In the genomic region with DNA sequence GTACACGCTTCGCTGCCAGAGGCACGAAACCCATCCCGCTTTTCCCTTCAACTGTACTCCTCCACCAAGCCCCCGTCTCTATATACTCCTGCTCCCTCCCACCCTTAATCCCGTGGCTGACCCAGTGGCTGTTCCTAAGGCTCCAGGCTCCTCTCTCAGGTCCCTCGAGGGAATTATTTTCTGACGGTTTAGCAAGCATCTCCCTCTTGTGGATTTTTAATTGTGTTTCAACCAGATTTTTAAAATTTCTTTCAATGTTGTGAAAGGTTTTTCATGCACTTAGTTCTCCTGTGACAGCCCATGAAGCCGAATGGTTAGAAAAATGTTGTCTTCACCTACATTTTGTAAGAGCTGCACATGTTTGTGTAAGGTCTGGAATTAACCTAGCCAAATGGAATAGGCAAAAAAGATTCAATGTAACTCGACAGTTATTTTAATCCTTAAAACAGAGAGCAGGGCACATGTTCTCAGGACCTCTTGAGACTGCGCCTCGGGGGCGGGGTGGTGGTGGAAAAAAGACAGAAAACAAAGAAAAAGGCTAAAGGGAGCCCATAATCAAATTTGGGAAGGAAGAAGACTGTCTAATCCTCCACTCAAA, we compare ENCODE assay signal across 8 cellular contexts. TPM values are rescaled to one million over a fixed set of nuclear protein-coding genes. Genes with fewer than 3 reads are reported as not detected.
DNase-seq lines count a peak whose midpoint lies in the region; TF ChIP-seq lines count a peak whose summit lies in the region.

No MANE protein-coding gene starts in this region.

- TF ChIP-seq CTCF in Loucy (conservative IDR thresholded peaks at IDR 0.05; ENCODE audit: low read length) (peak; percentile 60), WERI-Rb-1 (IDR thresholded peaks at IDR 0.05; ENCODE audit: low read depth, low read length) (no peak), foreskin fibroblast (IDR thresholded peaks at IDR 0.05; ENCODE audit: low read depth, low read length) (peak; percentile 35)

- peaks cover 4% of the 10 kb centered on the region for H3K36me3 Mint-ChIP-seq in activated naive CD4-positive, alpha-beta T cell treated with anti-CD3 and anti-CD28 coated beads for 36 hours (ENCODE audit: low read depth)

- H3K27ac ChIP-seq in WERI-Rb-1 (peak overlapping the region; percentile 5; the same call in 1 of the 2 replicates), trophoblast cell (ENCODE audit: low read depth, low read length) (no peak overlapping the region)

- CTCF ChIA-PET in activated naive CD4-positive, alpha-beta T cell treated with anti-CD3 and anti-CD28 coated beads for 36 hours (lab: Charles Lee), result interaction anchor here (0.6 kb wide), 1 partner anchor 36 kb away, joined by 3 read pairs; no protein-coding TSS in a partner anchor

- no peaks in the 10 kb centered on the region for H3K9me3 Mint-ChIP-seq in activated naive CD4-positive, alpha-beta T cell treated with anti-CD3 and anti-CD28 coated beads for 36 hours

- H3F3A ChIP-seq in Loucy (ENCODE audit: low read depth), result peaks cover 4% of the 10 kb centered on the region; the same call in 1 of the 2 replicates

- no peak overlapping the region for H3K18ac ChIP-seq in trophoblast cell (ENCODE audit: low read length)

- no peak for DNase-seq in activated naive CD4-positive, alpha-beta T cell treated with anti-CD3 and anti-CD28 coated beads for 36 hours
- DNase-seq in activated naive CD4-positive, alpha-beta T cell treated with anti-CD3 and anti-CD28 coated beads, Interleukin-2, amount 50 U/mL, for 16 hours, result no peak
- DNase-seq in WERI-Rb-1, result peak; percentile 81
- DNase-seq in foreskin fibroblast, result peak; percentile 71 to 87
- peak in 1 of 2 donors; percentile 86 for DNase-seq in trophoblast cell
- DNase-seq in cerebellar nuclear complex (lab: John Stamatoyannopoulos, UW), result no peak
- DNase-seq in 8988T, result no peak

- H3K4ac ChIP-seq in trophoblast cell (ENCODE audit: low read depth, low read length), result no peak overlapping the region

- H2BK5ac ChIP-seq in trophoblast cell (ENCODE audit: low read depth, low read length, poor library complexity), result no peak overlapping the region

- H2AFZ ChIP-seq in Loucy (ENCODE audit: low read length) (no peak overlapping the region), trophoblast cell (ENCODE audit: insufficient read depth, low read length, poor library complexity) (peak overlapping the region; percentile 65)

- H3K79me2 ChIP-seq in Loucy (ENCODE audit: insufficient read depth, low read length) (peaks cover 42% of the 10 kb centered on the region), trophoblast cell (ENCODE audit: control insufficient read depth, insufficient read depth, low read length, poor library complexity) (peaks cover 6% of the 10 kb centered on the region)

- no peak overlapping the region for H3K14ac ChIP-seq in trophoblast cell (ENCODE audit: low read length)

- H4K8ac ChIP-seq in trophoblast cell (ENCODE audit: low read depth, low read length), result peak overlapping the region; percentile 31

- no peaks in the 10 kb centered on the region for H3K27me3 Mint-ChIP-seq in activated naive CD4-positive, alpha-beta T cell treated with anti-CD3 and anti-CD28 coated beads for 36 hours (ENCODE audit: low read depth)

- H3K36me3 ChIP-seq in Loucy (ENCODE audit: insufficient read depth, low read length) (peaks cover 7% of the 10 kb centered on the region; the same call in 1 of the 2 replicates), WERI-Rb-1 (peaks cover 13% of the 10 kb centered on the region), trophoblast cell (ENCODE audit: control insufficient read depth in 1 of 2, insufficient read depth in 2 of 2, low read length in 2 of 2) (peaks cover under 1 to 5% of the 10 kb centered on the region in 2 experiments)

- peak overlapping the region; percentile 85 for H3K4me3 ChIP-seq in Loucy (ENCODE audit: low read length, poor library complexity, severe bottlenecking)
- peak overlapping the region; percentile 55 for H3K4me3 ChIP-seq in WERI-Rb-1 (ENCODE audit: low read depth, low read length)
- H3K4me3 ChIP-seq in foreskin fibroblast (ENCODE audit: low read depth in 1 of 2, low read length in 2 of 2), result peak overlapping the region; percentile 91 to 97
- peak overlapping the region; percentile 77 for H3K4me3 ChIP-seq in trophoblast cell (ENCODE audit: low read depth, low read length)

- no CpG with 5 or more reads among the region's 13 CpGs for WGBS in trophoblast cell (ENCODE audit: extremely low coverage, insufficient coverage, insufficient read length)

- peaks cover 7% of the 10 kb centered on the region for H3K79me1 ChIP-seq in trophoblast cell (ENCODE audit: low read length)

- H3K4me3 Mint-ChIP-seq in activated naive CD4-positive, alpha-beta T cell treated with anti-CD3 and anti-CD28 coated beads for 36 hours, result peak overlapping the region; percentile 89

- H4K20me1 ChIP-seq in Loucy (ENCODE audit: insufficient read depth, low read length, poor library complexity, severe bottlenecking), result peaks cover 14% of the 10 kb centered on the region

- no peak overlapping the region for H2BK12ac ChIP-seq in trophoblast cell (ENCODE audit: low read length)

- no peaks in the 10 kb centered on the region for H3K27me3 ChIP-seq in Loucy (ENCODE audit: insufficient read depth, low read length, poor library complexity, severe bottlenecking)
- H3K27me3 ChIP-seq in WERI-Rb-1 (ENCODE audit: insufficient read depth, low read depth, severe bottlenecking), result no peaks in the 10 kb centered on the region
- H3K27me3 ChIP-seq in trophoblast cell (ENCODE audit: insufficient read depth, low read length), result no peaks in the 10 kb centered on the region

- H3K27ac Mint-ChIP-seq in activated naive CD4-positive, alpha-beta T cell treated with anti-CD3 and anti-CD28 coated beads for 36 hours, result peak overlapping the region; percentile 74

- peaks cover 17% of the 10 kb centered on the region for H3K4me1 Mint-ChIP-seq in activated naive CD4-positive, alpha-beta T cell treated with anti-CD3 and anti-CD28 coated beads for 36 hours (ENCODE audit: low read depth)

- H4K91ac ChIP-seq in trophoblast cell (ENCODE audit: low read depth, low read length), result no peak overlapping the region

- H3K9me3 ChIP-seq in Loucy (ENCODE audit: insufficient read depth, low read depth, low read length) (no peaks in the 10 kb centered on the region), WERI-Rb-1 (ENCODE audit: severe bottlenecking) (no peaks in the 10 kb centered on the region), trophoblast cell (ENCODE audit: insufficient read depth, low read depth, low read length) (no peaks in the 10 kb centered on the region)

- peaks cover 24% of the 10 kb centered on the region for H3K4me1 ChIP-seq in Loucy (ENCODE audit: insufficient read depth, low read length, poor library complexity, severe bottlenecking)
- no peaks in the 10 kb centered on the region for H3K4me1 ChIP-seq in trophoblast cell (ENCODE audit: control insufficient read depth in 1 of 2, insufficient read depth in 2 of 2, low read length in 2 of 2)

- intact Hi-C loops in activated naive CD4-positive, alpha-beta T cell treated with anti-CD3 and anti-CD28 coated beads for 36 hours (cut with micrococcal nuclease), result loop anchor here (1.0 to 10.0 kb wide), 5 partner anchors 25 to 262 kb away; partner anchors contain the start of genes CIAO2A, PCLAF, PPIB and SNX1

- H3K4me2 ChIP-seq in Loucy (ENCODE audit: low read depth, low read length, poor library complexity, severe bottlenecking), result peak overlapping the region; percentile 81
- H3K4me2 ChIP-seq in trophoblast cell (ENCODE audit: low read length), result peak overlapping the region; percentile 80

- no peaks in the 10 kb centered on the region for H3K9me2 ChIP-seq in Loucy (replicated peaks; ENCODE audit: low read depth, low read length)

- no peak overlapping the region for H3K23ac ChIP-seq in trophoblast cell (ENCODE audit: low read length)

- H4K12ac ChIP-seq in trophoblast cell (ENCODE audit: low read depth, low read length), result no peak overlapping the region

- no peak overlapping the region for H2BK120ac ChIP-seq in trophoblast cell (ENCODE audit: insufficient read depth, low read length, poor library complexity)

- no peak overlapping the region for H3K9ac ChIP-seq in Loucy (ENCODE audit: low read depth, low read length, poor library complexity, severe bottlenecking)
- H3K9ac ChIP-seq in trophoblast cell (ENCODE audit: low read length), result peak overlapping the region; percentile 60

- H2AK5ac ChIP-seq in trophoblast cell (ENCODE audit: low read length), result no peak overlapping the region

RNA-seq across cellular contexts. Expression of gene CSNK1G1, which starts 0.6 kb away (rescaled TPM):
- 10 to 100 TPM; 14.8 to 16.6 TPM for total RNA-seq in activated naive CD4-positive, alpha-beta T cell treated with anti-CD3 and anti-CD28 coated beads for 36 hours
- polyA plus RNA-seq in trophoblast cell (2013), result 11.6 and 12.6 TPM in 2 replicates

RNA-seq across cellular contexts. Expression of gene PCLAF, which starts 24.7 kb away (rescaled TPM):
- 100 to 1,000 TPM; 117 to 118 TPM for total RNA-seq in activated naive CD4-positive, alpha-beta T cell treated with anti-CD3 and anti-CD28 coated beads for 36 hours
- 60.9 and 68.9 TPM in 2 replicates for polyA plus RNA-seq in trophoblast cell (2013)

RNA-seq across cellular contexts. Expression of gene TRIP4, which starts 31.1 kb away (rescaled TPM):
- total RNA-seq in activated naive CD4-positive, alpha-beta T cell treated with anti-CD3 and anti-CD28 coated beads for 36 hours, result 10 to 100 TPM; 13.7 to 14.5 TPM
- 50.9 and 52.0 TPM in 2 replicates for polyA plus RNA-seq in trophoblast cell (2013)

Comparison
In these comparisons a context has a peak if more than half of its experiments do, and no peak if none do; other contexts are left out.
1. DNase-seq: peak in WERI-Rb-1 (single experiment) and foreskin fibroblast (2 of 2); none in activated naive CD4-positive, alpha-beta T cell treated with anti-CD3 and anti-CD28 coated beads for 36 hours (single experiment), activated naive CD4-positive, alpha-beta T cell treated with anti-CD3 and anti-CD28 coated beads, Interleukin-2, amount 50 U/mL, for 16 hours (single experiment), cerebellar nuclear complex (0 of 2) and 8988T (single experiment).
2. Peak in every context shown above with its lines, with median percentiles within 50 percentile points of each other: H3K4me3 ChIP-seq.